1 cellular context compared by ENCODE assay signal in the genomic region with DNA sequence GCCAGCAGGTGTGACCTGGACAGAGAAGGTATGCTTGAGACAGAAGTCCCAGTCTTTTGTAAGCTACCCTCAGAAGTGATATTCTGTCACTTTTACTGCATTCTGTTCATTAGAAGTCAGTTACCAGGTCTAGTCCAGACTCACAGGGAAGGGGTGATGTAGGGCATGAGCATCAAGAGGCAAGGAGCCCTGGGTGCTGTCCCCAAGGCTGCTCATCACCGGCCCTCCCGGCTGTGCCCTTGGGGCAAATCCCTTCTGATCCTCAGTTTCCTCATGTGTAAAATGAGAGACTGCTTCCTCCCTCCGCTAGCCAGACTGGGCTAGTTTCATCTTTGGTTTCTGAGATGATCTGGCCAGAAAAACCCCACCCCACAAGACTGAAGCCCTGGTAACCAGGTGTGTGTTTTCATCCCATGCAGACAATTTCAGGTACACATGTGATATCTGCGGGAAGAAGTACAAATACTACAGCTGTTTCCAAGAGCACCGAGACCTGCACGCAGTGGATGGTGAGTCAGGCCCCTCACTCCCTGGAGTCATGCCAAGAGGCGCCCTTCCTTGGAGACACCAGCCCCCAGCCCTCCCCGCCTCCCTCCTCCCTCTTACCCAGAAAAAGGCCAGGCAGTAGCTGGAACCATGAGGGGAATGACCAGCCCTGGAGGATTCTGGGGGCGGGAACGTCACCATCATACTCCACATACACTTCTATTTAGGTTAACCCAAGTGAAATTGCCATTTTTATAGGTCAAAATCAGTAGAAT.
TF ChIP-seq lines count a peak whose summit lies in the region.

No MANE protein-coding gene starts in this region.

TF ChIP-seq in WTC11, 78 proteins besides CTCF, POLR2A, EP300 and RAD21 (continued from another document):
- TF ChIP-seq, protein P1, sequence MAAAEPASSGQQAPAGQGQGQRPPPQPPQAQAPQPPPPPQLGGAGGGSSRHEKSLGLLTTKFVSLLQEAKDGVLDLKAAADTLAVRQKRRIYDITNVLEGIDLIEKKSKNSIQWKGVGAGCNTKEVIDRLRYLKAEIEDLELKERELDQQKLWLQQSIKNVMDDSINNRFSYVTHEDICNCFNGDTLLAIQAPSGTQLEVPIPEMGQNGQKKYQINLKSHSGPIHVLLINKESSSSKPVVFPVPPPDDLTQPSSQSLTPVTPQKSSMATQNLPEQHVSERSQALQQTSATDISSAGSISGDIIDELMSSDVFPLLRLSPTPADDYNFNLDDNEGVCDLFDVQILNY (CRISPR knock-in tag; IDR thresholded peaks at IDR 0.05): no peak
- TF ChIP-seq, protein P2, sequence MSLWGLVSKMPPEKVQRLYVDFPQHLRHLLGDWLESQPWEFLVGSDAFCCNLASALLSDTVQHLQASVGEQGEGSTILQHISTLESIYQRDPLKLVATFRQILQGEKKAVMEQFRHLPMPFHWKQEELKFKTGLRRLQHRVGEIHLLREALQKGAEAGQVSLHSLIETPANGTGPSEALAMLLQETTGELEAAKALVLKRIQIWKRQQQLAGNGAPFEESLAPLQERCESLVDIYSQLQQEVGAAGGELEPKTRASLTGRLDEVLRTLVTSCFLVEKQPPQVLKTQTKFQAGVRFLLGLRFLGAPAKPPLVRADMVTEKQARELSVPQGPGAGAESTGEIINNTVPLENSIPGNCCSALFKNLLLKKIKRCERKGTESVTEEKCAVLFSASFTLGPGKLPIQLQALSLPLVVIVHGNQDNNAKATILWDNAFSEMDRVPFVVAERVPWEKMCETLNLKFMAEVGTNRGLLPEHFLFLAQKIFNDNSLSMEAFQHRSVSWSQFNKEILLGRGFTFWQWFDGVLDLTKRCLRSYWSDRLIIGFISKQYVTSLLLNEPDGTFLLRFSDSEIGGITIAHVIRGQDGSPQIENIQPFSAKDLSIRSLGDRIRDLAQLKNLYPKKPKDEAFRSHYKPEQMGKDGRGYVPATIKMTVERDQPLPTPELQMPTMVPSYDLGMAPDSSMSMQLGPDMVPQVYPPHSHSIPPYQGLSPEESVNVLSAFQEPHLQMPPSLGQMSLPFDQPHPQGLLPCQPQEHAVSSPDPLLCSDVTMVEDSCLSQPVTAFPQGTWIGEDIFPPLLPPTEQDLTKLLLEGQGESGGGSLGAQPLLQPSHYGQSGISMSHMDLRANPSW (CRISPR knock-in tag; conservative IDR thresholded peaks at IDR 0.05; ENCODE audit: low read depth): no peak
- TF ChIP-seq CREM (CRISPR knock-in tag; IDR thresholded peaks at IDR 0.05) (no peak), NFYB (CRISPR knock-in tag; conservative IDR thresholded peaks at IDR 0.05; ENCODE audit: low read depth) (no peak), SMAD4 (CRISPR knock-in tag; IDR thresholded peaks at IDR 0.05) (no peak), ESRRA (CRISPR knock-in tag; IDR thresholded peaks at IDR 0.05; ENCODE audit: borderline replicate concordance) (no peak), GTF2I (CRISPR knock-in tag; conservative IDR thresholded peaks at IDR 0.05) (no peak), ELF4 (CRISPR knock-in tag; IDR thresholded peaks at IDR 0.05; ENCODE audit: low read depth) (no peak), KAT7 (CRISPR knock-in tag; IDR thresholded peaks at IDR 0.05; ENCODE audit: borderline replicate concordance) (no peak), ZNF263 (CRISPR knock-in tag; IDR thresholded peaks at IDR 0.05; ENCODE audit: low read depth) (no peak)
- TF ChIP-seq, protein P3, sequence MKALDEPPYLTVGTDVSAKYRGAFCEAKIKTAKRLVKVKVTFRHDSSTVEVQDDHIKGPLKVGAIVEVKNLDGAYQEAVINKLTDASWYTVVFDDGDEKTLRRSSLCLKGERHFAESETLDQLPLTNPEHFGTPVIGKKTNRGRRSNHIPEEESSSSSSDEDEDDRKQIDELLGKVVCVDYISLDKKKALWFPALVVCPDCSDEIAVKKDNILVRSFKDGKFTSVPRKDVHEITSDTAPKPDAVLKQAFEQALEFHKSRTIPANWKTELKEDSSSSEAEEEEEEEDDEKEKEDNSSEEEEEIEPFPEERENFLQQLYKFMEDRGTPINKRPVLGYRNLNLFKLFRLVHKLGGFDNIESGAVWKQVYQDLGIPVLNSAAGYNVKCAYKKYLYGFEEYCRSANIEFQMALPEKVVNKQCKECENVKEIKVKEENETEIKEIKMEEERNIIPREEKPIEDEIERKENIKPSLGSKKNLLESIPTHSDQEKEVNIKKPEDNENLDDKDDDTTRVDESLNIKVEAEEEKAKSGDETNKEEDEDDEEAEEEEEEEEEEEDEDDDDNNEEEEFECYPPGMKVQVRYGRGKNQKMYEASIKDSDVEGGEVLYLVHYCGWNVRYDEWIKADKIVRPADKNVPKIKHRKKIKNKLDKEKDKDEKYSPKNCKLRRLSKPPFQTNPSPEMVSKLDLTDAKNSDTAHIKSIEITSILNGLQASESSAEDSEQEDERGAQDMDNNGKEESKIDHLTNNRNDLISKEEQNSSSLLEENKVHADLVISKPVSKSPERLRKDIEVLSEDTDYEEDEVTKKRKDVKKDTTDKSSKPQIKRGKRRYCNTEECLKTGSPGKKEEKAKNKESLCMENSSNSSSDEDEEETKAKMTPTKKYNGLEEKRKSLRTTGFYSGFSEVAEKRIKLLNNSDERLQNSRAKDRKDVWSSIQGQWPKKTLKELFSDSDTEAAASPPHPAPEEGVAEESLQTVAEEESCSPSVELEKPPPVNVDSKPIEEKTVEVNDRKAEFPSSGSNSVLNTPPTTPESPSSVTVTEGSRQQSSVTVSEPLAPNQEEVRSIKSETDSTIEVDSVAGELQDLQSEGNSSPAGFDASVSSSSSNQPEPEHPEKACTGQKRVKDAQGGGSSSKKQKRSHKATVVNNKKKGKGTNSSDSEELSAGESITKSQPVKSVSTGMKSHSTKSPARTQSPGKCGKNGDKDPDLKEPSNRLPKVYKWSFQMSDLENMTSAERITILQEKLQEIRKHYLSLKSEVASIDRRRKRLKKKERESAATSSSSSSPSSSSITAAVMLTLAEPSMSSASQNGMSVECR (CRISPR knock-in tag; IDR thresholded peaks at IDR 0.05; ENCODE audit: borderline replicate concordance): no peak
- TF ChIP-seq, protein P4, sequence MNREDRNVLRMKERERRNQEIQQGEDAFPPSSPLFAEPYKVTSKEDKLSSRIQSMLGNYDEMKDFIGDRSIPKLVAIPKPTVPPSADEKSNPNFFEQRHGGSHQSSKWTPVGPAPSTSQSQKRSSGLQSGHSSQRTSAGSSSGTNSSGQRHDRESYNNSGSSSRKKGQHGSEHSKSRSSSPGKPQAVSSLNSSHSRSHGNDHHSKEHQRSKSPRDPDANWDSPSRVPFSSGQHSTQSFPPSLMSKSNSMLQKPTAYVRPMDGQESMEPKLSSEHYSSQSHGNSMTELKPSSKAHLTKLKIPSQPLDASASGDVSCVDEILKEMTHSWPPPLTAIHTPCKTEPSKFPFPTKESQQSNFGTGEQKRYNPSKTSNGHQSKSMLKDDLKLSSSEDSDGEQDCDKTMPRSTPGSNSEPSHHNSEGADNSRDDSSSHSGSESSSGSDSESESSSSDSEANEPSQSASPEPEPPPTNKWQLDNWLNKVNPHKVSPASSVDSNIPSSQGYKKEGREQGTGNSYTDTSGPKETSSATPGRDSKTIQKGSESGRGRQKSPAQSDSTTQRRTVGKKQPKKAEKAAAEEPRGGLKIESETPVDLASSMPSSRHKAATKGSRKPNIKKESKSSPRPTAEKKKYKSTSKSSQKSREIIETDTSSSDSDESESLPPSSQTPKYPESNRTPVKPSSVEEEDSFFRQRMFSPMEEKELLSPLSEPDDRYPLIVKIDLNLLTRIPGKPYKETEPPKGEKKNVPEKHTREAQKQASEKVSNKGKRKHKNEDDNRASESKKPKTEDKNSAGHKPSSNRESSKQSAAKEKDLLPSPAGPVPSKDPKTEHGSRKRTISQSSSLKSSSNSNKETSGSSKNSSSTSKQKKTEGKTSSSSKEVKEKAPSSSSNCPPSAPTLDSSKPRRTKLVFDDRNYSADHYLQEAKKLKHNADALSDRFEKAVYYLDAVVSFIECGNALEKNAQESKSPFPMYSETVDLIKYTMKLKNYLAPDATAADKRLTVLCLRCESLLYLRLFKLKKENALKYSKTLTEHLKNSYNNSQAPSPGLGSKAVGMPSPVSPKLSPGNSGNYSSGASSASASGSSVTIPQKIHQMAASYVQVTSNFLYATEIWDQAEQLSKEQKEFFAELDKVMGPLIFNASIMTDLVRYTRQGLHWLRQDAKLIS (CRISPR knock-in tag; IDR thresholded peaks at IDR 0.05; ENCODE audit: borderline replicate concordance): no peak
- TF ChIP-seq, protein P5, sequence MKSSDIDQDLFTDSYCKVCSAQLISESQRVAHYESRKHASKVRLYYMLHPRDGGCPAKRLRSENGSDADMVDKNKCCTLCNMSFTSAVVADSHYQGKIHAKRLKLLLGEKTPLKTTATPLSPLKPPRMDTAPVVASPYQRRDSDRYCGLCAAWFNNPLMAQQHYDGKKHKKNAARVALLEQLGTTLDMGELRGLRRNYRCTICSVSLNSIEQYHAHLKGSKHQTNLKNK (CRISPR knock-in tag; IDR thresholded peaks at IDR 0.05): no peak
- TF ChIP-seq, protein P6, sequence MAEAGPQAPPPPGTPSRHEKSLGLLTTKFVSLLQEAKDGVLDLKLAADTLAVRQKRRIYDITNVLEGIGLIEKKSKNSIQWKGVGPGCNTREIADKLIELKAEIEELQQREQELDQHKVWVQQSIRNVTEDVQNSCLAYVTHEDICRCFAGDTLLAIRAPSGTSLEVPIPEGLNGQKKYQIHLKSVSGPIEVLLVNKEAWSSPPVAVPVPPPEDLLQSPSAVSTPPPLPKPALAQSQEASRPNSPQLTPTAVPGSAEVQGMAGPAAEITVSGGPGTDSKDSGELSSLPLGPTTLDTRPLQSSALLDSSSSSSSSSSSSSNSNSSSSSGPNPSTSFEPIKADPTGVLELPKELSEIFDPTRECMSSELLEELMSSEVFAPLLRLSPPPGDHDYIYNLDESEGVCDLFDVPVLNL (CRISPR knock-in tag; IDR thresholded peaks at IDR 0.05; ENCODE audit: borderline replicate concordance, low read depth): no peak
- TF ChIP-seq, protein P7, sequence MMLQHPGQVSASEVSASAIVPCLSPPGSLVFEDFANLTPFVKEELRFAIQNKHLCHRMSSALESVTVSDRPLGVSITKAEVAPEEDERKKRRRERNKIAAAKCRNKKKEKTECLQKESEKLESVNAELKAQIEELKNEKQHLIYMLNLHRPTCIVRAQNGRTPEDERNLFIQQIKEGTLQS (CRISPR knock-in tag; conservative IDR thresholded peaks at IDR 0.05): no peak
